21 cellular contexts compared by ENCODE assay signal in the genomic region with DNA sequence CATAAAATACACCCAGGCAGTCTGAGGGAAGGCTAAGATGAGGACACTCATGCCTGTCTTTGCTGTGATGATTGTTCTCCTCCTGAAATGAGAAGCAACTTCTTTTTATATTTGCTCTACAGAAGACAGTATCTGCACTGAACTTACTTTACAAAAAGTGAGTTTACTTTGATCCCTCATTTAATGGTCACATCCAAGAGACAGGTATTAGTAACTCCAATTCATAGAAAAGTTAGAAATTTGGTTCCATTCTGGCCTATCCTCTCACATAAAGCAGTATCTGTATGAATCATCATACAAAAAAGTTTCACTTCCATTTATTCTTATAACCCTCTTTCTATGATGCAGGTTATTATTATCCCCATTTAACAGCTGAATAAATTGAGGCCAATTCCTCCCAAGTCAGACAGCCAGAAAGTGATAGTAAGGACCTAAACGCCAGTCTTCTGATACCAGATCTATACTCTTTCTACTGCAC. TPM values are rescaled to one million over a fixed set of nuclear protein-coding genes. Genes with fewer than 3 reads are reported as not detected.
DNase-seq lines count a peak whose midpoint lies in the region; ATAC-seq and TF ChIP-seq lines count a peak whose summit lies in the region.
"Had no signal": no experiment of that assay in that cellular context is flagged by ENCODE, and none has a peak within 500 bp of the region (broad histone marks: within the 10 kb centered on the region; RNA-seq: fewer than 3 reads in every experiment).

No MANE protein-coding gene starts in this region.

- H3K27ac Mint-ChIP-seq in activated naive CD8-positive, alpha-beta T cell treated with anti-CD3 and anti-CD28 coated beads, Interleukin-2, amount 50 U/mL, for 24 hours, result no peak overlapping the region
- H3K27ac Mint-ChIP-seq: activated naive CD4-positive, alpha-beta T cell treated with anti-CD3 and anti-CD28 coated beads, Interleukin-2, amount 10 ng/mL, durations not matched to agents 7 days and 5 days; natural killer cell treated with Interleukin-12 subunit alpha and Interleukin-12 subunit beta and Interleukin-15 and Interleukin-18, amount 100 ng/mL, for 72 hours; T-cell had no signal

- H3K27me3 ChIP-seq in MG63, result no peaks in the 10 kb centered on the region
- H3K27me3 ChIP-seq: foreskin keratinocyte, upper lobe of right lung had no signal

- ATAC-seq in GM19372 (IDR thresholded peaks at IDR 0.05; ENCODE audit: low read depth, unreplicated experiment), result peak; percentile 53
- ATAC-seq in HG03565 (IDR thresholded peaks at IDR 0.05; ENCODE audit: unreplicated experiment), result peak; percentile 53
- ATAC-seq in activated naive CD8-positive, alpha-beta T cell treated with anti-CD3 and anti-CD28 coated beads, Interleukin-2, amount 50 U/mL, for 24 hours, result peak; percentile 68
- ATAC-seq in GM18909 (IDR thresholded peaks at IDR 0.05; ENCODE audit: poor library complexity, unreplicated experiment), result no peak
- ATAC-seq: foreskin keratinocyte, Right ventricle myocardium inferior, T-cell, upper lobe of right lung had no signal

- peaks cover 15% of the 10 kb centered on the region for H3K4me1 Mint-ChIP-seq in activated naive CD8-positive, alpha-beta T cell treated with anti-CD3 and anti-CD28 coated beads, Interleukin-2, amount 50 U/mL, for 24 hours

- no peak overlapping the region for H3K4me3 Mint-ChIP-seq in activated naive CD8-positive, alpha-beta T cell treated with anti-CD3 and anti-CD28 coated beads, Interleukin-2, amount 50 U/mL, for 24 hours
- H3K4me3 Mint-ChIP-seq: activated naive CD4-positive, alpha-beta T cell treated with anti-CD3 and anti-CD28 coated beads, Interleukin-2, amount 10 ng/mL, durations not matched to agents 7 days and 5 days; brain; natural killer cell treated with Interleukin-12 subunit alpha and Interleukin-12 subunit beta and Interleukin-15 and Interleukin-18, amount 100 ng/mL, for 72 hours; T-cell had no signal

- TF ChIP-seq CTCF in GM13977 (IDR thresholded peaks at IDR 0.05; ENCODE audit: extremely low read depth, insufficient read depth, missing control alignments), result no peak

- in situ Hi-C loops in GM13977 (cut with MboI; ENCODE audit: low pct_unique_long_range_greater_than_20kb, low sequenced_read_pairs, unreplicated experiment), result loop anchor here (10.0 to 25.0 kb wide), 2 partner anchors 213 to 756 kb away; a partner anchor contains a TSS

- no peaks in the 10 kb centered on the region for H3K9me3 ChIP-seq in MG63
- H3K9me3 ChIP-seq: upper lobe of right lung had no signal

- no peak overlapping the region for H3K4me3 ChIP-seq in MG63
- H3K4me3 ChIP-seq: GM23248, upper lobe of right lung had no signal

- no peaks in the 10 kb centered on the region for H3K9me3 Mint-ChIP-seq in activated naive CD8-positive, alpha-beta T cell treated with anti-CD3 and anti-CD28 coated beads, Interleukin-2, amount 50 U/mL, for 24 hours
- H3K9me3 Mint-ChIP-seq: activated naive CD4-positive, alpha-beta T cell treated with anti-CD3 and anti-CD28 coated beads, Interleukin-2, amount 10 ng/mL, durations not matched to agents 7 days and 5 days; natural killer cell treated with Interleukin-12 subunit alpha and Interleukin-12 subunit beta and Interleukin-15 and Interleukin-18, amount 100 ng/mL, for 72 hours; T-cell had no signal

- DNase-seq in GM13977 (ENCODE audit: low spot score) (peak; percentile 23), activated gamma-delta T cell treated with Interleukin-2 at 50 U/mL for 16 hours (no peak), GM19240 (ENCODE audit: insufficient read length, low spot score) (no peak), MG63 (no peak)
- DNase-seq in activated naive CD8-positive, alpha-beta T cell treated with anti-CD3 and anti-CD28 coated beads, Interleukin-2, amount 50 U/mL, for 24 hours, result no peak
- DNase-seq: activated naive CD4-positive, alpha-beta T cell treated with anti-CD3 and anti-CD28 coated beads, Interleukin-2, amount 10 ng/mL, durations not matched to agents 7 days and 5 days; cortex of kidney; foreskin keratinocyte; GDM1; GM23248; NCI-H146; NCI-H2227 treated with DMSO at 0.1 percent for 48 hours; stimulated activated naive CD4-positive, alpha-beta T cell; T-cell; upper lobe of right lung had no signal

- H3K36me3 Mint-ChIP-seq in activated naive CD8-positive, alpha-beta T cell treated with anti-CD3 and anti-CD28 coated beads, Interleukin-2, amount 50 U/mL, for 24 hours (ENCODE audit: low read depth), result peaks cover 37% of the 10 kb centered on the region

- H3K27me3 Mint-ChIP-seq in activated naive CD8-positive, alpha-beta T cell treated with anti-CD3 and anti-CD28 coated beads, Interleukin-2, amount 50 U/mL, for 24 hours, result no peaks in the 10 kb centered on the region
- H3K27me3 Mint-ChIP-seq: activated naive CD4-positive, alpha-beta T cell treated with anti-CD3 and anti-CD28 coated beads, Interleukin-2, amount 10 ng/mL, durations not matched to agents 7 days and 5 days; natural killer cell treated with Interleukin-12 subunit alpha and Interleukin-12 subunit beta and Interleukin-15 and Interleukin-18, amount 100 ng/mL, for 72 hours; T-cell had no signal

- peaks cover 14% of the 10 kb centered on the region for H3K36me3 ChIP-seq in MG63

RNA-seq across cellular contexts. Expression of a gene that starts 15.2 kb away (rescaled TPM):
- 12.0 and 21.6 TPM in 2 replicates for total RNA-seq in MG63 (2014; rRNA removed; shearing (Covaris generic); ENCODE audit: low replicate concordance)

RNA-seq across cellular contexts. Expression of a gene that starts 15.6 kb away (rescaled TPM):
- total RNA-seq in MG63 (2014; rRNA removed; shearing (Covaris generic); ENCODE audit: low replicate concordance), result 35.7 and 263 TPM in 2 replicates
